1 cellular context compared by ENCODE assay signal in genomic region chr5:31995714-31996113, GRCh38.
TF ChIP-seq lines count a peak whose summit lies in the region.

No MANE protein-coding gene starts in this region.

TF ChIP-seq in GM23338, 12 proteins besides CTCF, POLR2A, EP300 and RAD21:
- TF ChIP-seq EZH2 (IDR thresholded peaks at IDR 0.05; ENCODE audit: low read depth, unreplicated experiment), result no peak
- no peak for TF ChIP-seq REST (IDR thresholded peaks at IDR 0.05; ENCODE audit: unreplicated experiment)
- no peak for TF ChIP-seq STAT1 (IDR thresholded peaks at IDR 0.05; ENCODE audit: unreplicated experiment)
- no peak for TF ChIP-seq ZNF114 (CRISPR knock-in tag; IDR thresholded peaks at IDR 0.05)
- TF ChIP-seq NANOG (IDR thresholded peaks at IDR 0.05; ENCODE audit: borderline replicate concordance), result no peak
- no peak for TF ChIP-seq JUNB (IDR thresholded peaks at IDR 0.05; ENCODE audit: unreplicated experiment)
- no peak for TF ChIP-seq ETS1 (IDR thresholded peaks at IDR 0.05)
- TF ChIP-seq ZNF331 (CRISPR knock-in tag; IDR thresholded peaks at IDR 0.05; ENCODE audit: low read depth), result no peak
- no peak for TF ChIP-seq EZH2phosphoT487 (IDR thresholded peaks at IDR 0.05; ENCODE audit: unreplicated experiment)
- no peak for TF ChIP-seq POLR2AphosphoS5 (IDR thresholded peaks at IDR 0.05; ENCODE audit: low read depth)
- no peak for TF ChIP-seq ZNF462 (CRISPR knock-in tag; IDR thresholded peaks at IDR 0.05)
- TF ChIP-seq CREB1 (CRISPR knock-in tag; IDR thresholded peaks at IDR 0.05; ENCODE audit: low read depth), result no peak
